ENCODE assay signal across 12 cellular contexts in the genomic region with DNA sequence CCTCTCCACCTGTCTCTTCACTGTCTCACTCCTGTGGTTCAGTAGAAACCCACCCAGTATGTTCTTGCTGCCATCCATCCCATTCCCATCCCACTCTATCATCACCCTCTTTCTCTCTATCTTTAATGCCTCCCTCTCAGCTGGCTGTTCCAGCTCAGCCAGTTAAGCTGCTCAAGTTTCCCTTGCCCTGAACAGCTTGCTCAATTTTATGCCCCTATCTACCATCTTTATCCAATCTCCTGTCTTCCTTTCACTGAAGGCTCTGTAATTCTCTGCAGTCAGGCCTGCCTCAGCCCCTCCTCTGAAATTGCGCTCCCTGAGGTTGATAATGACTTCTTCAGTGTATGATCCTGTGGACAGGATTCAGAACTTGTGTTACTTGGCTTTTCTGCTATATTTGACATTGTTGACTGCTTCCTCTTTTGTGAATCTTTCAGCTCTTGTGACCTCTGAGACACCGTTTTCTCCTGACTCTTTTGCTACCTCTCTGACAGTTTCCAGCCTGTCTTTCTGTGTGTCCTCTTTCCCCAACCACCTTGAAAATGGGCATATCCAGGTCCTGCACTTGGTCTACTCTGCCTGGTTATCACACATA. TPM values are rescaled to one million over a fixed set of nuclear protein-coding genes. Genes with fewer than 3 reads are reported as not detected.
DNase-seq lines count a peak whose midpoint lies in the region; ATAC-seq and TF ChIP-seq lines count a peak whose summit lies in the region.
"Had no signal": no experiment of that assay in that cellular context is flagged by ENCODE, and none has a peak within 500 bp of the region (broad histone marks: within the 10 kb centered on the region; RNA-seq: fewer than 3 reads in every experiment).

No MANE protein-coding gene starts in this region.

- CTCF ChIA-PET in activated CD4-positive, alpha-beta T cell treated with anti-CD3 and anti-CD28 coated beads, Interleukin-2, amount 10 ng/mL, durations not matched to agents 7 days and 5 days (lab: Charles Lee) = interaction anchor here (0.6 to 3.1 kb wide), 4 partner anchors 10 to 107 kb away, joined by 4 to 8 read pairs (median 5); no protein-coding TSS in a partner anchor

- H3K27ac Mint-ChIP-seq in memory B cell = no peak overlapping the region
- H3K27ac Mint-ChIP-seq in activated CD4-positive, alpha-beta T cell treated with anti-CD3 and anti-CD28 coated beads, Interleukin-2, amount 10 ng/mL, durations not matched to agents 7 days and 5 days = no peak overlapping the region
- H3K27ac Mint-ChIP-seq: CD8-positive, alpha-beta memory T cell had no signal

- no peak for TF ChIP-seq POLR2A in GM18505 (IDR thresholded peaks at IDR 0.05; ENCODE audit: borderline replicate concordance, extremely low read depth, insufficient read depth, insufficient read length)

- H3K4me3 Mint-ChIP-seq in memory B cell = no peak overlapping the region
- no peak overlapping the region for H3K4me3 Mint-ChIP-seq in activated CD4-positive, alpha-beta T cell treated with anti-CD3 and anti-CD28 coated beads, Interleukin-2, amount 10 ng/mL, durations not matched to agents 7 days and 5 days
- H3K4me3 Mint-ChIP-seq: CD8-positive, alpha-beta memory T cell had no signal

- no peaks in the 10 kb centered on the region for H3K9me3 Mint-ChIP-seq in memory B cell
- no peaks in the 10 kb centered on the region for H3K9me3 Mint-ChIP-seq in activated CD4-positive, alpha-beta T cell treated with anti-CD3 and anti-CD28 coated beads, Interleukin-2, amount 10 ng/mL, durations not matched to agents 7 days and 5 days
- H3K9me3 Mint-ChIP-seq: CD8-positive, alpha-beta memory T cell had no signal

- POLR2A ChIA-PET in activated CD4-positive, alpha-beta T cell treated with anti-CD3 and anti-CD28 coated beads, Interleukin-2, amount 10 ng/mL, durations not matched to agents 7 days and 5 days (lab: Charles Lee) = no interaction called here

- H3K27me3 Mint-ChIP-seq in memory B cell = no peaks in the 10 kb centered on the region
- no peaks in the 10 kb centered on the region for H3K27me3 Mint-ChIP-seq in activated CD4-positive, alpha-beta T cell treated with anti-CD3 and anti-CD28 coated beads, Interleukin-2, amount 10 ng/mL, durations not matched to agents 7 days and 5 days
- H3K27me3 Mint-ChIP-seq: CD8-positive, alpha-beta memory T cell had no signal

- H3K4me1 Mint-ChIP-seq in memory B cell = peaks cover 20% of the 10 kb centered on the region
- no peaks in the 10 kb centered on the region for H3K4me1 Mint-ChIP-seq in activated CD4-positive, alpha-beta T cell treated with anti-CD3 and anti-CD28 coated beads, Interleukin-2, amount 10 ng/mL, durations not matched to agents 7 days and 5 days

- DNase-seq in NAMALWA (ENCODE audit: low spot score) = peak; percentile 33
- peak in 1 of 2 donors; percentile 18 for DNase-seq in memory B cell (ENCODE audit: low spot score in 2 of 2)
- DNase-seq in activated CD4-positive, alpha-beta T cell treated with anti-CD3 and anti-CD28 coated beads, Interleukin-2, amount 10 ng/mL, durations not matched to agents 7 days and 5 days = no peak
- no peak for DNase-seq in stimulated activated CD4-positive, alpha-beta T cell treated with anti-CD3 and anti-CD28 coated beads, Interleukin-4, amount 100 ng/mL, for 4 hours
- DNase-seq in HUDEP-2 (lab: John Stamatoyannopoulos, UW; ENCODE audit: unreplicated experiment in 76 of 76) = no peak
- DNase-seq in dermis blood vessel endothelial cell = no peak
- DNase-seq: activated naive CD4-positive, alpha-beta T cell treated with Interleukin-2 at 50 U/mL for 16 hours; CD8-positive, alpha-beta memory T cell; midbrain; NK-92 treated with Interleukin-12 subunit alpha and Interleukin-12 subunit beta, amount 100 ng/mL, for 24 hours had no signal

- no peaks in the 10 kb centered on the region for H3K36me3 Mint-ChIP-seq in memory B cell
- H3K36me3 Mint-ChIP-seq in activated CD4-positive, alpha-beta T cell treated with anti-CD3 and anti-CD28 coated beads, Interleukin-2, amount 10 ng/mL, durations not matched to agents 7 days and 5 days (ENCODE audit: low read depth) = no peaks in the 10 kb centered on the region
- H3K36me3 Mint-ChIP-seq: CD8-positive, alpha-beta memory T cell had no signal

- ATAC-seq in GM18505 (IDR thresholded peaks at IDR 0.05; ENCODE audit: unreplicated experiment) (peak; percentile 42), HG02623 (IDR thresholded peaks at IDR 0.05; ENCODE audit: unreplicated experiment) (peak; percentile 28), memory B cell (ENCODE audit: low read depth) (peak; percentile 55)

RNA-seq across cellular contexts. Expression of gene BCAR3, which starts 13.9 kb away (rescaled TPM):
- total RNA-seq in activated CD4-positive, alpha-beta T cell treated with anti-CD3 and anti-CD28 coated beads, Interleukin-2, amount 10 ng/mL, durations not matched to agents 7 days and 5 days = under 1 TPM; 0.42 to 0.67 TPM
- 47.1 and 50.5 TPM in 2 replicates for total RNA-seq in dermis blood vessel endothelial cell

Comparison
In these comparisons a context has a peak if more than half of its experiments do, and no peak if none do; other contexts are left out.
1. RNA of gene BCAR3, which starts 13.9 kb away (total RNA-seq): 47.1 to 50.5 TPM in dermis blood vessel endothelial cell; 0.42 to 0.67 TPM in activated CD4-positive, alpha-beta T cell treated with anti-CD3 and anti-CD28 coated beads, Interleukin-2, amount 10 ng/mL, durations not matched to agents 7 days and 5 days; every median in the first group is over 10 times any median in the second.
2. Peak in every context shown above with its lines, with median percentiles within 50 percentile points of each other: ATAC-seq.